8 cellular contexts compared by ENCODE assay signal in genomic region chr7:150978136-150978789, GRCh38. TPM values are rescaled to one million over a fixed set of nuclear protein-coding genes. Genes with fewer than 3 reads are reported as not detected.
A peak's percentile ranks its signal among the peaks of the same experiment; 100 is the strongest.
DNase-seq lines count a peak whose midpoint lies in the region; ATAC-seq and TF ChIP-seq lines count a peak whose summit lies in the region.

Gene KCNH2 (minus strand): TSS chr7:150978321. CDS start chr7:150977913, 408 bp downstream.

- H3K4me1 ChIP-seq in spleen (peaks cover 5 to 60% (median 44%) of the 10 kb centered on the region in 6 donors), GM23248 (ENCODE audit: insufficient read depth) (no peaks in the 10 kb centered on the region)

- H3F3A ChIP-seq in GM23248 (ENCODE audit: insufficient read depth) = no peaks in the 10 kb centered on the region

- no peaks in the 10 kb centered on the region for H4K20me1 ChIP-seq in GM23248 (ENCODE audit: insufficient read depth)

- H3K9me3 ChIP-seq in spleen = no peaks in the 10 kb centered on the region
- no peaks in the 10 kb centered on the region for H3K9me3 ChIP-seq in GM23248 (ENCODE audit: low read depth)

- H3K27me3 ChIP-seq in spleen (replicated peaks in 1 of 7) (peaks cover 4 to 97% (median 55%) of the 10 kb centered on the region in 7 donors), GM23248 (replicated peaks; ENCODE audit: insufficient read depth) (peaks cover 48% of the 10 kb centered on the region)

- no peak for TF ChIP-seq CTCF in spleen (IDR thresholded peaks at IDR 0.05 in 8 of 11, conservative IDR thresholded peaks at IDR 0.05 in 3 of 11)

- TF ChIP-seq POLR2A in spleen (IDR thresholded peaks at IDR 0.05) = no peak

- H3K27ac ChIP-seq in spleen (no peak within 1 kb of the TSS), GM23248 (no peak within 1 kb of the TSS)

- H3K4me2 ChIP-seq in GM23248 (ENCODE audit: unreplicated experiment) = no peak within 1 kb of the TSS

- H3K79me2 ChIP-seq in GM23248 (ENCODE audit: insufficient read depth) = no peaks in the 10 kb centered on the region

- WGBS in spleen, 5 donors = 0 to 2% (median 1%) methylated on average over 10 to 78 of the region's 78 CpGs
- 2 to 6% methylated on average over 24 to 58 of the region's 78 CpGs for WGBS in GM23248 (ENCODE audit: low coverage in 1 of 2, low lambda C conversion rate in 2 of 2, missing lambda C conversion rate in 2 of 2), 2 experiments

- in situ Hi-C loops in GM23248 (cut with MboI) = no loop called here

- H3K4me1 Mint-ChIP-seq in activated naive CD4-positive, alpha-beta T cell treated with anti-CD3 and anti-CD28 coated beads, Interleukin-2, amount 50 U/mL, for 24 hours = peaks cover 32% of the 10 kb centered on the region

- H3K27me3 Mint-ChIP-seq in activated naive CD4-positive, alpha-beta T cell treated with anti-CD3 and anti-CD28 coated beads, Interleukin-2, amount 50 U/mL, for 24 hours = peaks cover 18% of the 10 kb centered on the region

- no peaks in the 10 kb centered on the region for H3K9me3 Mint-ChIP-seq in activated naive CD4-positive, alpha-beta T cell treated with anti-CD3 and anti-CD28 coated beads, Interleukin-2, amount 50 U/mL, for 24 hours

- DNase-seq in SIG-M5 treated with dmso at 0.1 percent for 504 hours (lab: John Stamatoyannopoulos, UW; ENCODE audit: unreplicated experiment) = peak; percentile 23
- no peak for DNase-seq in SIG-M5 (lab: John Stamatoyannopoulos, UW)
- DNase-seq in NCI-H2196 (lab: John Stamatoyannopoulos, UW; ENCODE audit: unreplicated experiment) = peak; percentile 80
- DNase-seq in hippocampal formation (lab: John Stamatoyannopoulos, UW) = peak; percentile 44 to 53
- DNase-seq in spleen = no peak
- no peak for DNase-seq in GM23248

- H3K4me3 ChIP-seq in spleen = peak within 1 kb of the TSS in 6 of 8 donors; percentile 23 to 64 (median 32)
- H3K4me3 ChIP-seq in GM23248 = no peak within 1 kb of the TSS

- H3K27ac Mint-ChIP-seq in activated naive CD4-positive, alpha-beta T cell treated with anti-CD3 and anti-CD28 coated beads, Interleukin-2, amount 50 U/mL, for 24 hours = peak within 1 kb of the TSS; percentile 41

- no peaks in the 10 kb centered on the region for H3K9me2 ChIP-seq in GM23248 (ENCODE audit: insufficient read depth)

- H3K9ac ChIP-seq in GM23248 = no peak within 1 kb of the TSS

- intact Hi-C loops in spleen (cut with DNase I; ENCODE audit: low total_unique reads) = no loop called here

- H2AFZ ChIP-seq in GM23248 = no peak within 1 kb of the TSS

- no peak for ATAC-seq in HG02588 (IDR thresholded peaks at IDR 0.05; ENCODE audit: unreplicated experiment)

- H3K36me3 ChIP-seq in spleen (no peaks in the 10 kb centered on the region), GM23248 (ENCODE audit: low read depth) (no peaks in the 10 kb centered on the region)

- no peaks in the 10 kb centered on the region for H3K36me3 Mint-ChIP-seq in activated naive CD4-positive, alpha-beta T cell treated with anti-CD3 and anti-CD28 coated beads, Interleukin-2, amount 50 U/mL, for 24 hours

- peak within 1 kb of the TSS; percentile 86 for H3K4me3 Mint-ChIP-seq in activated naive CD4-positive, alpha-beta T cell treated with anti-CD3 and anti-CD28 coated beads, Interleukin-2, amount 50 U/mL, for 24 hours

RNA-seq across cellular contexts. Expression of gene KCNH2, which starts in this region (rescaled TPM):
- 1 to 10 TPM; 1.6 to 5.1 (median 2.8) TPM for total RNA-seq in spleen
- polyA plus RNA-seq in spleen (1 to 10 TPM in 2 of 3 donors, under 1 TPM in 1; 0.67 to 2.5 (median 1.3) TPM), GM23248 (2016; fragmentation: Nextera tagmentation; extraction: Ambion mirVana) (not detected in 2 replicates)
- not detected in 2 replicates for total RNA-seq in GM23248 (2014; rRNA removed; shearing (Covaris generic))

Comparison
In these comparisons a context has a peak if more than half of its experiments do, and no peak if none do; other contexts are left out.
1. DNase-seq: peak in SIG-M5 treated with dmso at 0.1 percent for 504 hours (single experiment), NCI-H2196 (single experiment) and hippocampal formation (2 of 2); none in SIG-M5 (single experiment), spleen (single experiment) and GM23248 (single experiment).